In the genomic region with DNA sequence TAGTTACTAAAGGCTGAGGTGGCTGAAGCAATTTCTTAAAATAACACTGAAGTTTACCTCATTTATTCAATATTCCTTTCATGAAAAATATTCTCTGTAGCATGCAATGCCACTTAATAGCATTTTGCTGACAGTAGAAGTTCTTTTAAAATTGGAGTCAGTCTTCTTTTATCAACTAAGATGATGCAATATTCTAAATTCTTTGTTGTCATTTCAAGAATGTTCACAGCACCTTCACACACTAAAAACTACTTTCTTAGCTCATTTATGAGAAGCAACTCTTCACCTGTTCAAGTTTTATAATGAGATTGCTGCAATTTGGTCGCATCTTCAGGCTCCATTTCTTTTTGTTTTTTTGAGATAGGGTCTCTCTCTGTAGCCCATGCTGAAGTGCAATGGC, we compare ENCODE assay signal across 2 cellular contexts.
TF ChIP-seq lines count a peak whose summit lies in the region.

No MANE protein-coding gene starts in this region.

TF ChIP-seq in HepG2, 621 proteins besides CTCF, POLR2A, EP300 and RAD21:
- peak; percentile 33; the same call in 1 of the 2 replicates for TF ChIP-seq ATF7 (IDR thresholded peaks at IDR 0.05)
- no peak for TF ChIP-seq ATF7 (CRISPR knock-in tag; IDR thresholded peaks at IDR 0.05)
- no peak for TF ChIP-seq MTA1 (CRISPR knock-in tag; IDR thresholded peaks at IDR 0.05; ENCODE audit: borderline replicate concordance)

TF ChIP-seq in IMR-90, 13 proteins besides CTCF, POLR2A, EP300 and RAD21:
- peak; percentile 66 for TF ChIP-seq CEBPB (IDR thresholded peaks at IDR 0.05; ENCODE audit: low read depth, low read length)
- TF ChIP-seq MAFK (IDR thresholded peaks at IDR 0.05; ENCODE audit: low read depth, low read length) = no peak
